In the genomic region with DNA sequence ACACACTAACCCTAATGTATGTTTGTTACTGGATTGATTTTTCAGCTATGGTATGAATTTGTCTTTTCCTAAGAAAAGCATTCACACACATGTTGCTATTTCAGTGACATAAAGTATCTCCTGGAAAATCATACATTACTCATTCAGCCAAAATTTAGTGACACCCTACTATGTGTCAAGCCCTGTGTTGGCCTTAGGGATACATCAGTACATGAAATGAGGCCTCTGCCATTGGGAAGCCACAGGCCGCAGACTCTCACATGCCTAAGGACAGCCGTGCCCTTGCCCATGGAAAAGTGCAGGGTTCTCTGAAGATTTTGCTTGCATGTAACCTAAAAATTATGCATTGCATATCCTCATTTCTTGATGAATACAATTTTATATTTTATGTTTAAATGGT, we compare ENCODE assay signal across 1 cellular context.
TF ChIP-seq lines count a peak whose summit lies in the region.

No MANE protein-coding gene starts in this region.

TF ChIP-seq in K562, 482 proteins besides CTCF, POLR2A, EP300 and RAD21:
- TF ChIP-seq ZNF444 (CRISPR knock-in tag; IDR thresholded peaks at IDR 0.05) (no peak), FIP1L1 (IDR thresholded peaks at IDR 0.05; ENCODE audit: low read depth, low read length, poor library complexity, severe bottlenecking) (no peak), ZKSCAN1 (IDR thresholded peaks at IDR 0.05; ENCODE audit: low read depth, low read length) (peak; percentile 89)
- TF ChIP-seq, protein P1, sequence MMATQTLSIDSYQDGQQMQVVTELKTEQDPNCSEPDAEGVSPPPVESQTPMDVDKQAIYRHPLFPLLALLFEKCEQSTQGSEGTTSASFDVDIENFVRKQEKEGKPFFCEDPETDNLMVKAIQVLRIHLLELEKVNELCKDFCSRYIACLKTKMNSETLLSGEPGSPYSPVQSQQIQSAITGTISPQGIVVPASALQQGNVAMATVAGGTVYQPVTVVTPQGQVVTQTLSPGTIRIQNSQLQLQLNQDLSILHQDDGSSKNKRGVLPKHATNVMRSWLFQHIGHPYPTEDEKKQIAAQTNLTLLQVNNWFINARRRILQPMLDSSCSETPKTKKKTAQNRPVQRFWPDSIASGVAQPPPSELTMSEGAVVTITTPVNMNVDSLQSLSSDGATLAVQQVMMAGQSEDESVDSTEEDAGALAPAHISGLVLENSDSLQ (IDR thresholded peaks at IDR 0.05), result no peak
- TF ChIP-seq, protein P2, sequence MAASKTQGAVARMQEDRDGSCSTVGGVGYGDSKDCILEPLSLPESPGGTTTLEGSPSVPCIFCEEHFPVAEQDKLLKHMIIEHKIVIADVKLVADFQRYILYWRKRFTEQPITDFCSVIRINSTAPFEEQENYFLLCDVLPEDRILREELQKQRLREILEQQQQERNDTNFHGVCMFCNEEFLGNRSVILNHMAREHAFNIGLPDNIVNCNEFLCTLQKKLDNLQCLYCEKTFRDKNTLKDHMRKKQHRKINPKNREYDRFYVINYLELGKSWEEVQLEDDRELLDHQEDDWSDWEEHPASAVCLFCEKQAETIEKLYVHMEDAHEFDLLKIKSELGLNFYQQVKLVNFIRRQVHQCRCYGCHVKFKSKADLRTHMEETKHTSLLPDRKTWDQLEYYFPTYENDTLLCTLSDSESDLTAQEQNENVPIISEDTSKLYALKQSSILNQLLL (CRISPR knock-in tag; IDR thresholded peaks at IDR 0.05; ENCODE audit: borderline replicate concordance), result no peak
TF ChIP-seq in K562: peak in this region for 1.
